Comparison of ENCODE assay signal across 7 cellular contexts in genomic region chr17:19063326-19063956, GRCh38. TPM values are rescaled to one million over a fixed set of nuclear protein-coding genes. Genes with fewer than 3 reads are reported as not detected.
A peak's percentile ranks its signal among the peaks of the same experiment; 100 is the strongest.
DNase-seq lines count a peak whose midpoint lies in the region; ATAC-seq and TF ChIP-seq lines count a peak whose summit lies in the region.
"Not testable (repeated sequence)": the region's sequence is repeated elsewhere in the genome, so short reads cannot be mapped to it uniquely, and the experiment has no call there.

No MANE protein-coding gene starts in this region.

- H3K27ac ChIP-seq in neutrophil: peak overlapping the region; percentile 60

- not testable (repeated sequence) for H3K4me1 Mint-ChIP-seq in IgD-negative memory B cell

- H3K4me1 ChIP-seq in neutrophil (ENCODE audit: control insufficient read depth in 1 of 2, insufficient read depth in 1 of 2, low read depth in 1 of 2, low read length in 1 of 2): not testable (repeated sequence)

- ATAC-seq in activated naive CD4-positive, alpha-beta T cell treated with anti-CD3 and anti-CD28 coated beads, Interleukin-2, amount 50 U/mL, for 72 hours: peak; percentile 33 to 64
- ATAC-seq in Right ventricle myocardium inferior: peak; percentile 44

- H3K36me3 Mint-ChIP-seq in IgD-negative memory B cell; activated naive CD4-positive, alpha-beta T cell treated with anti-CD3 and anti-CD28 coated beads, Interleukin-2, amount 50 U/mL, for 72 hours: not testable (repeated sequence)

- H3K27me3 Mint-ChIP-seq in IgD-negative memory B cell: not testable (repeated sequence)

- intact Hi-C loops in Right ventricle myocardium inferior (cut with DNase I): not testable (repeated sequence)

- TF ChIP-seq CTCF in neutrophil (IDR thresholded peaks at IDR 0.05): not testable (repeated sequence)

- H3K27ac Mint-ChIP-seq in IgD-negative memory B cell: peak overlapping the region; percentile 95 to 98 (median 96)
- peak overlapping the region; percentile 97 to 100 for H3K27ac Mint-ChIP-seq in activated naive CD4-positive, alpha-beta T cell treated with anti-CD3 and anti-CD28 coated beads, Interleukin-2, amount 50 U/mL, for 72 hours

- peak overlapping the region; percentile 25 to 50 for H3K4me3 ChIP-seq in neutrophil (ENCODE audit: low read depth in 1 of 2, low read length in 1 of 2)

- TF ChIP-seq POLR2A in GM19193 (IDR thresholded peaks at IDR 0.05; ENCODE audit: extremely low read depth, insufficient read depth, insufficient read length): peak; percentile 44

- H3K9me3 Mint-ChIP-seq in IgD-negative memory B cell; activated naive CD4-positive, alpha-beta T cell treated with anti-CD3 and anti-CD28 coated beads, Interleukin-2, amount 50 U/mL, for 72 hours: not testable (repeated sequence)

- not testable (repeated sequence) for H3K36me3 ChIP-seq in neutrophil

- H3K27me3 ChIP-seq in neutrophil: not testable (repeated sequence)

- H3K9me3 ChIP-seq in neutrophil: not testable (repeated sequence)

- peak; percentile 83 to 87 for DNase-seq in activated CD4-positive, alpha-beta T cell treated with anti-CD3 and anti-CD28 coated beads, Interleukin-2, amount 50 U/mL, for 24 hours (ENCODE audit: low read depth in 1 of 2, low spot score in 1 of 2)
- DNase-seq in activated naive CD4-positive, alpha-beta T cell treated with anti-CD3 and anti-CD28 coated beads, Interleukin-2, amount 50 U/mL, for 72 hours (ENCODE audit: low spot score in 2 of 2): peak; percentile 91 to 94
- DNase-seq in Right ventricle myocardium inferior (ENCODE audit: missing footprints): peak; percentile 82
- DNase-seq in stimulated activated CD8-positive, alpha-beta memory T cell treated with anti-CD3 and anti-CD28 coated beads, Interleukin-12 subunit alpha, Interleukin-12 subunit beta, amount 100 ng/mL, for 24 hours (ENCODE audit: extremely low read depth): peak; percentile 48

- H3K4me3 Mint-ChIP-seq in IgD-negative memory B cell: peak overlapping the region; percentile 81 to 88 (median 84)

RNA-seq across cellular contexts. Expression of gene GRAP, which starts 16.7 kb away (rescaled TPM):
- polyA plus RNA-seq in IgD-negative memory B cell: 123 TPM
- 10 to 100 TPM; 12.7 to 13.7 TPM for total RNA-seq in activated naive CD4-positive, alpha-beta T cell treated with anti-CD3 and anti-CD28 coated beads, Interleukin-2, amount 50 U/mL, for 72 hours
- 2.0 TPM for total RNA-seq in Right ventricle myocardium inferior

RNA-seq across cellular contexts. Expression of gene FAM83G, which starts 58.9 kb away (rescaled TPM):
- polyA plus RNA-seq in IgD-negative memory B cell: 6.8 TPM
- total RNA-seq in activated naive CD4-positive, alpha-beta T cell treated with anti-CD3 and anti-CD28 coated beads, Interleukin-2, amount 50 U/mL, for 72 hours: 10 to 100 TPM in 1 of 2 donors, 1 to 10 TPM in 1; 9.4 to 13.7 TPM
- total RNA-seq in Right ventricle myocardium inferior: 2.7 TPM

Comparison
In these comparisons a context has a peak if more than half of its experiments do, and no peak if none do; other contexts are left out.
1. Peak in every context shown above with its lines: DNase-seq, ATAC-seq, H3K4me3 ChIP-seq and H3K27ac ChIP-seq.